In genomic region chr13:48001127-48001881, GRCh38 we compare ENCODE assay signal across 8 cellular contexts. TPM values are rescaled to one million over a fixed set of nuclear protein-coding genes. Genes with fewer than 3 reads are reported as not detected.
A peak's percentile ranks its signal among the peaks of the same experiment; 100 is the strongest.
DNase-seq lines count a peak whose midpoint lies in the region; ATAC-seq and TF ChIP-seq lines count a peak whose summit lies in the region.

Gene SUCLA2 (minus strand): TSS chr13:48001273. CDS start chr13:48001269, 4 bp downstream.

- TF ChIP-seq CTCF in BE2C (IDR thresholded peaks at IDR 0.05; ENCODE audit: low read depth, low read length) = no peak

- H3K27me3 ChIP-seq in BE2C (no peaks in the 10 kb centered on the region), layer of hippocampus (ENCODE audit: control insufficient read depth, insufficient read depth, low read length) (no peaks in the 10 kb centered on the region)

- no peaks in the 10 kb centered on the region for H3K9me3 ChIP-seq in BE2C

- DNase-seq in BE2C (peak; percentile 97), GM19238 (ENCODE audit: insufficient read length, low spot score) (peak; percentile 98), NCI-H524 treated with DMSO at 0.1 percent for 48 hours (lab: John Stamatoyannopoulos, UW) (peak; percentile 1)
- DNase-seq in activated CD4-positive, alpha-beta T cell treated with anti-CD3 and anti-CD28 coated beads for 4 hours = peak; percentile 86 to 90
- peak; percentile 75 to 88 (median 86) for DNase-seq in stimulated activated CD4-positive, alpha-beta T cell treated with anti-CD3 and anti-CD28 coated beads, Interleukin-1b, Interleukin-23, amount 100 ng/mL, for 24 hours (ENCODE audit: low read depth in 4 of 4, low spot score in 1 of 4)

- H3K4me1 ChIP-seq in BE2C = peaks cover 3% of the 10 kb centered on the region

- ATAC-seq in HG03439 (IDR thresholded peaks at IDR 0.05; ENCODE audit: unreplicated experiment) = peak; percentile 99

- peak within 1 kb of the TSS; percentile 98 for H3K4me3 ChIP-seq in BE2C (ENCODE audit: low read depth, low read length)

- H3K36me3 ChIP-seq in BE2C = peaks cover 3% of the 10 kb centered on the region; the same call in 1 of the 2 replicates

- peak within 1 kb of the TSS; percentile 77 for H3K27ac ChIP-seq in cingulate gyrus (ENCODE audit: low read depth, low read length)
- H3K27ac ChIP-seq in layer of hippocampus (ENCODE audit: low read depth, low read length) = peak within 1 kb of the TSS; percentile 84

RNA-seq across cellular contexts. Expression of gene SUCLA2, which starts in this region (rescaled TPM):
- polyA plus RNA-seq in BE2C (2012; ENCODE audit: insufficient read depth, insufficient read length, low read depth) = 61.4 TPM

Comparison
In these comparisons a context has a peak if more than half of its experiments do, and no peak if none do; other contexts are left out.
1. Peak in every context shown above with its lines: DNase-seq, ATAC-seq, H3K4me3 ChIP-seq and H3K27ac ChIP-seq.
2. DNase-seq: peak in every context shown above with its lines; median percentile 98 in GM19238; 97 in BE2C; 88 in activated CD4-positive, alpha-beta T cell treated with anti-CD3 and anti-CD28 coated beads for 4 hours; 86 in stimulated activated CD4-positive, alpha-beta T cell treated with anti-CD3 and anti-CD28 coated beads, Interleukin-1b, Interleukin-23, amount 100 ng/mL, for 24 hours; 1 in NCI-H524 treated with DMSO at 0.1 percent for 48 hours.